11 cellular contexts compared by ENCODE assay signal in genomic region chr1:9592510-9593075, GRCh38. TPM values are rescaled to one million over a fixed set of nuclear protein-coding genes. Genes with fewer than 3 reads are reported as not detected.
A peak's percentile ranks its signal among the peaks of the same experiment; 100 is the strongest.
DNase-seq lines count a peak whose midpoint lies in the region; ATAC-seq and TF ChIP-seq lines count a peak whose summit lies in the region.
"Had no signal": no experiment of that assay in that cellular context is flagged by ENCODE, and none has a peak within 500 bp of the region (broad histone marks: within the 10 kb centered on the region; RNA-seq: fewer than 3 reads in every experiment).

No MANE protein-coding gene starts in this region.

- no peak overlapping the region for H3K4me3 Mint-ChIP-seq in activated CD8-positive, alpha-beta T cell treated with anti-CD3 and anti-CD28 coated beads, Interleukin-2, amount 10 ng/mL, durations not matched to agents 7 days and 5 days
- no peak overlapping the region for H3K4me3 Mint-ChIP-seq in activated CD8-positive, alpha-beta T cell treated with anti-CD3 and anti-CD28 coated beads for 36 hours
- H3K4me3 Mint-ChIP-seq: activated CD4-positive, alpha-beta T cell treated with anti-CD3 and anti-CD28 coated beads for 36 hours had no signal

- peak overlapping the region; percentile 46 for H3K27ac Mint-ChIP-seq in activated CD8-positive, alpha-beta T cell treated with anti-CD3 and anti-CD28 coated beads, Interleukin-2, amount 10 ng/mL, durations not matched to agents 7 days and 5 days
- no peak overlapping the region for H3K27ac Mint-ChIP-seq in activated CD8-positive, alpha-beta T cell treated with anti-CD3 and anti-CD28 coated beads for 36 hours
- H3K27ac Mint-ChIP-seq: activated CD4-positive, alpha-beta T cell treated with anti-CD3 and anti-CD28 coated beads for 36 hours had no signal

- H3K36me3 Mint-ChIP-seq in activated CD8-positive, alpha-beta T cell treated with anti-CD3 and anti-CD28 coated beads, Interleukin-2, amount 10 ng/mL, durations not matched to agents 7 days and 5 days (ENCODE audit: low read depth), result peaks cover 8% of the 10 kb centered on the region
- peaks cover 10% of the 10 kb centered on the region for H3K36me3 Mint-ChIP-seq in activated CD8-positive, alpha-beta T cell treated with anti-CD3 and anti-CD28 coated beads for 36 hours (ENCODE audit: low read depth)

- no peaks in the 10 kb centered on the region for H3F3A ChIP-seq in OCI-LY1 (ENCODE audit: insufficient read depth, low read length)
- no peaks in the 10 kb centered on the region for H3F3A ChIP-seq in smooth muscle cell (ENCODE audit: low read depth)

- H3K9me2 ChIP-seq in OCI-LY1 (ENCODE audit: low read depth, low read length), result no peaks in the 10 kb centered on the region

- peak overlapping the region; percentile 94 for H3K4me2 ChIP-seq in OCI-LY1 (ENCODE audit: low read length)
- peak overlapping the region; percentile 63 for H3K4me2 ChIP-seq in smooth muscle cell

- no peaks in the 10 kb centered on the region for H4K20me1 ChIP-seq in OCI-LY1 (ENCODE audit: insufficient read depth, low read length)
- H4K20me1 ChIP-seq in smooth muscle cell (ENCODE audit: low read depth), result peaks cover 64% of the 10 kb centered on the region

- H3K4me1 ChIP-seq in OCI-LY1 (ENCODE audit: insufficient read depth, low read length, severe bottlenecking) (peaks cover 52% of the 10 kb centered on the region), iPS-18a (ENCODE audit: control insufficient read depth, low read depth, low read length) (peaks cover 30% of the 10 kb centered on the region), smooth muscle cell (ENCODE audit: low read depth) (peaks cover 41% of the 10 kb centered on the region)

- H3K79me2 ChIP-seq in OCI-LY1 (ENCODE audit: insufficient read depth, low read length) (peaks cover 38% of the 10 kb centered on the region), smooth muscle cell (ENCODE audit: low read depth) (peaks cover 33% of the 10 kb centered on the region)

- POLR2A ChIA-PET in activated CD8-positive, alpha-beta T cell treated with anti-CD3 and anti-CD28 coated beads, Interleukin-2, amount 10 ng/mL, durations not matched to agents 7 days and 5 days (lab: Charles Lee), result interaction anchor here (0.8 kb wide), 1 partner anchor 12 kb away, joined by 3 read pairs; no protein-coding TSS in a partner anchor
- POLR2A ChIA-PET in activated CD8-positive, alpha-beta T cell treated with anti-CD3 and anti-CD28 coated beads for 36 hours (lab: Charles Lee), result interaction anchor here (0.6 to 1.4 kb wide), 5 partner anchors 11 to 61 kb away, joined by 3 to 6 read pairs (median 4); no protein-coding TSS in a partner anchor

- H3K27ac ChIP-seq in OCI-LY1 (ENCODE audit: low read depth, low read length, poor library complexity, severe bottlenecking) (peak overlapping the region; percentile 63), iPS-18a (ENCODE audit: low read length) (no peak overlapping the region), smooth muscle cell (ENCODE audit: low read depth) (no peak overlapping the region)

- intact Hi-C loops in activated CD8-positive, alpha-beta T cell treated with anti-CD3 and anti-CD28 coated beads for 36 hours (cut with micrococcal nuclease), result no loop called here

- peaks cover 35% of the 10 kb centered on the region for H3K4me1 Mint-ChIP-seq in activated CD8-positive, alpha-beta T cell treated with anti-CD3 and anti-CD28 coated beads, Interleukin-2, amount 10 ng/mL, durations not matched to agents 7 days and 5 days (ENCODE audit: low read depth)
- H3K4me1 Mint-ChIP-seq in activated CD8-positive, alpha-beta T cell treated with anti-CD3 and anti-CD28 coated beads for 36 hours (ENCODE audit: low read depth), result peaks cover 33% of the 10 kb centered on the region

- no peaks in the 10 kb centered on the region for H3K9me3 ChIP-seq in OCI-LY1 (ENCODE audit: low read length)
- H3K9me3 ChIP-seq in iPS-18a (ENCODE audit: control insufficient read depth, low read depth, low read length), result no peaks in the 10 kb centered on the region
- no peaks in the 10 kb centered on the region for H3K9me3 ChIP-seq in smooth muscle cell (replicated peaks; ENCODE audit: low read depth)

- H3K27me3 ChIP-seq in OCI-LY1 (ENCODE audit: insufficient read depth, low read length) (no peaks in the 10 kb centered on the region), iPS-18a (ENCODE audit: control insufficient read depth, insufficient read depth, low read length) (no peaks in the 10 kb centered on the region), smooth muscle cell (ENCODE audit: low read depth) (no peaks in the 10 kb centered on the region)
- H3K27me3 ChIP-seq: dorsolateral prefrontal cortex had no signal

- H3K4me3 ChIP-seq in OCI-LY1 (ENCODE audit: low read depth, low read length, poor library complexity, severe bottlenecking) (peak overlapping the region; percentile 89), iPS-18a (ENCODE audit: low read length) (peak overlapping the region; percentile 10), smooth muscle cell (no peak overlapping the region)

- no peak for TF ChIP-seq CTCF in activated CD8-positive, alpha-beta T cell treated with anti-CD3 and anti-CD28 coated beads for 36 hours (IDR thresholded peaks at IDR 0.05)
- TF ChIP-seq CTCF in OCI-LY1 (IDR thresholded peaks at IDR 0.05; ENCODE audit: low read length) (no peak), smooth muscle cell (IDR thresholded peaks at IDR 0.05; ENCODE audit: borderline replicate concordance, insufficient read depth, poor library complexity, severe bottlenecking) (no peak)

- no peak for ATAC-seq in activated CD8-positive, alpha-beta T cell treated with anti-CD3 and anti-CD28 coated beads, Interleukin-2, amount 10 ng/mL, durations not matched to agents 7 days and 5 days
- no peak for ATAC-seq in activated CD8-positive, alpha-beta T cell treated with anti-CD3 and anti-CD28 coated beads for 36 hours
- ATAC-seq in GM21526 (IDR thresholded peaks at IDR 0.05; ENCODE audit: low FRiP score, unreplicated experiment) (no peak), HG03108 (IDR thresholded peaks at IDR 0.05; ENCODE audit: unreplicated experiment) (no peak)

- DNase-seq in activated CD8-positive, alpha-beta T cell treated with anti-CD3 and anti-CD28 coated beads, Interleukin-2, amount 10 ng/mL, durations not matched to agents 7 days and 5 days, result no peak
- no peak for DNase-seq in activated CD8-positive, alpha-beta T cell treated with anti-CD3 and anti-CD28 coated beads for 36 hours
- DNase-seq in smooth muscle cell (lab: John Stamatoyannopoulos, UW; ENCODE audit: unreplicated experiment), result no peak
- no peak for DNase-seq in stimulated activated CD4-positive, alpha-beta T cell treated with anti-CD3 and anti-CD28 coated beads, Interleukin-12 subunit alpha, Interleukin-12 subunit beta, amount 100 ng/mL, for 4 hours
- DNase-seq: KG1 had no signal

- no peaks in the 10 kb centered on the region for H3K9me3 Mint-ChIP-seq in activated CD8-positive, alpha-beta T cell treated with anti-CD3 and anti-CD28 coated beads, Interleukin-2, amount 10 ng/mL, durations not matched to agents 7 days and 5 days (ENCODE audit: insufficient read depth)
- H3K9me3 Mint-ChIP-seq in activated CD8-positive, alpha-beta T cell treated with anti-CD3 and anti-CD28 coated beads for 36 hours, result no peaks in the 10 kb centered on the region

- 92% methylated on average over 14 of the region's 16 CpGs for WGBS in smooth muscle cell (ENCODE audit: low lambda C conversion rate)

- H3K27me3 Mint-ChIP-seq in activated CD8-positive, alpha-beta T cell treated with anti-CD3 and anti-CD28 coated beads, Interleukin-2, amount 10 ng/mL, durations not matched to agents 7 days and 5 days (ENCODE audit: low read depth), result no peaks in the 10 kb centered on the region
- H3K27me3 Mint-ChIP-seq in activated CD8-positive, alpha-beta T cell treated with anti-CD3 and anti-CD28 coated beads for 36 hours, result no peaks in the 10 kb centered on the region
- H3K27me3 Mint-ChIP-seq: activated CD4-positive, alpha-beta T cell treated with anti-CD3 and anti-CD28 coated beads for 36 hours had no signal

- CTCF ChIA-PET in activated CD8-positive, alpha-beta T cell treated with anti-CD3 and anti-CD28 coated beads, Interleukin-2, amount 10 ng/mL, durations not matched to agents 7 days and 5 days (lab: Charles Lee), result interaction anchor here (1.0 to 2.6 kb wide), 4 partner anchors 23 to 129 kb away, joined by 3 to 10 read pairs (median 4); no protein-coding TSS in a partner anchor
- CTCF ChIA-PET in activated CD8-positive, alpha-beta T cell treated with anti-CD3 and anti-CD28 coated beads for 36 hours (lab: Charles Lee), result interaction anchor here (1.5 to 2.0 kb wide), 2 partner anchors 24 to 326 kb away, joined by 3 to 8 read pairs; no protein-coding TSS in a partner anchor

- H3K9ac ChIP-seq in OCI-LY1 (ENCODE audit: low read length), result no peak overlapping the region; the same call in 1 of the 2 replicates
- peak overlapping the region; percentile 28 for H3K9ac ChIP-seq in iPS-18a (ENCODE audit: low read length)
- no peak overlapping the region for H3K9ac ChIP-seq in smooth muscle cell (ENCODE audit: low read depth)

- no peak overlapping the region for H2AFZ ChIP-seq in OCI-LY1 (ENCODE audit: low read length)
- no peak overlapping the region for H2AFZ ChIP-seq in smooth muscle cell (ENCODE audit: low read depth)

- H3K36me3 ChIP-seq in OCI-LY1 (ENCODE audit: insufficient read depth, low read length) (peaks cover 18% of the 10 kb centered on the region; the same call in 1 of the 2 replicates), iPS-18a (ENCODE audit: control insufficient read depth, low read depth, low read length) (peaks cover 7% of the 10 kb centered on the region), smooth muscle cell (ENCODE audit: low read depth) (no peaks in the 10 kb centered on the region)

RNA-seq across cellular contexts. Expression of gene TMEM201, which starts 3.9 kb away (rescaled TPM):
- 10 to 100 TPM; 21.1 to 23.2 TPM for total RNA-seq in activated CD8-positive, alpha-beta T cell treated with anti-CD3 and anti-CD28 coated beads, Interleukin-2, amount 10 ng/mL, durations not matched to agents 7 days and 5 days
- total RNA-seq in activated CD8-positive, alpha-beta T cell treated with anti-CD3 and anti-CD28 coated beads for 36 hours, result 10 to 100 TPM; 16.2 to 18.1 TPM
- total RNA-seq in smooth muscle cell, result 1.7 and 2.4 TPM in 2 replicates
- 5.0 and 8.8 TPM in 2 replicates for polyA plus RNA-seq in smooth muscle cell

RNA-seq across cellular contexts. Expression of gene SLC25A33, which starts 53.3 kb away (rescaled TPM):
- 1 to 10 TPM; 4.1 to 4.4 TPM for total RNA-seq in activated CD8-positive, alpha-beta T cell treated with anti-CD3 and anti-CD28 coated beads, Interleukin-2, amount 10 ng/mL, durations not matched to agents 7 days and 5 days
- 1 to 10 TPM; 5.7 to 5.9 TPM for total RNA-seq in activated CD8-positive, alpha-beta T cell treated with anti-CD3 and anti-CD28 coated beads for 36 hours
- total RNA-seq in smooth muscle cell, result 5.5 and 7.1 TPM in 2 replicates
- 3.9 and 5.4 TPM in 2 replicates for polyA plus RNA-seq in smooth muscle cell

RNA-seq across cellular contexts. Expression of gene PIK3CD, which starts 58.9 kb away (rescaled TPM):
- total RNA-seq in activated CD8-positive, alpha-beta T cell treated with anti-CD3 and anti-CD28 coated beads, Interleukin-2, amount 10 ng/mL, durations not matched to agents 7 days and 5 days, result 100 to 1,000 TPM; 283 to 285 TPM
- 100 to 1,000 TPM; 152 to 158 TPM for total RNA-seq in activated CD8-positive, alpha-beta T cell treated with anti-CD3 and anti-CD28 coated beads for 36 hours
- total RNA-seq in smooth muscle cell, result 4.1 and 4.9 TPM in 2 replicates
- polyA plus RNA-seq in smooth muscle cell, result 3.9 and 7.1 TPM in 2 replicates

Comparison
In these comparisons a context has a peak if more than half of its experiments do, and no peak if none do; other contexts are left out.
1. RNA of gene PIK3CD, which starts 58.9 kb away (total RNA-seq): 283 to 285 TPM in activated CD8-positive, alpha-beta T cell treated with anti-CD3 and anti-CD28 coated beads, Interleukin-2, amount 10 ng/mL, durations not matched to agents 7 days and 5 days and 152 to 158 TPM in activated CD8-positive, alpha-beta T cell treated with anti-CD3 and anti-CD28 coated beads for 36 hours; 4.1 to 4.9 TPM in smooth muscle cell; every median in the first group is over 10 times any median in the second.